10 cellular contexts compared by ENCODE assay signal in the genomic region with DNA sequence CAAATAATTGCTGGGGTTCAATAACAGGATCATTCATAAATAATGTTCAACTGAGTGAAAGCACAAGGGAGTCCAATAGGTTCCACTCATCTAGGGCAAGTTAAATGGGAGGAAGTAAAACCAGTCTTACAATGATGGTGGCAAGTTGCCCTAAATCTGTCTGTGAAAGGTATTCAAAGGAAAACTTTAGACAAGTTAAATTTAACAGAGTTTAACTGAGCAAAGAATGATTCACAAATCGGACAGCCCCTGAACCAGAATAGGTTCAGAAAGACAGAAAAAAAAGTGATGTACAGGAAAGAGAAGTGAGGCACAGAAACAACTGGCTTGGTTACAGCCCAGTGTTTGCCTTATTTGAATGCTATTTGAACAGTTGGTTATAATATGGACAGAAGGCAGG.
DNase-seq lines count a peak whose midpoint lies in the region; ATAC-seq and TF ChIP-seq lines count a peak whose summit lies in the region.
"Had no signal": no experiment of that assay in that cellular context is flagged by ENCODE, and none has a peak within 500 bp of the region (broad histone marks: within the 10 kb centered on the region; RNA-seq: fewer than 3 reads in every experiment).

No MANE protein-coding gene starts in this region.

- ATAC-seq in GM19395 (IDR thresholded peaks at IDR 0.05; ENCODE audit: unreplicated experiment) = peak; percentile 60
- peak; percentile 39 for ATAC-seq in HG02798 (IDR thresholded peaks at IDR 0.05; ENCODE audit: poor library complexity, unreplicated experiment)
- ATAC-seq in HG03558 (IDR thresholded peaks at IDR 0.05; ENCODE audit: extremely low read depth, unreplicated experiment) = peak; percentile 39
- ATAC-seq: mucosa of descending colon had no signal

- H3K4me3 Mint-ChIP-seq in osteocyte (ENCODE audit: unreplicated experiment) = no peak overlapping the region

- H3K4me1 Mint-ChIP-seq in osteocyte (ENCODE audit: unreplicated experiment) = peaks cover 52% of the 10 kb centered on the region

- no peaks in the 10 kb centered on the region for H3K27me3 Mint-ChIP-seq in osteocyte (ENCODE audit: unreplicated experiment)

- H3K9me3 Mint-ChIP-seq in osteocyte (ENCODE audit: unreplicated experiment) = peaks cover 7% of the 10 kb centered on the region

- H3K27ac Mint-ChIP-seq in osteocyte (ENCODE audit: unreplicated experiment) = peak overlapping the region; percentile 4

- no peak for DNase-seq in osteocyte (ENCODE audit: extremely low spot score, unreplicated experiment)
- no peak for DNase-seq in HuH-7 (ENCODE audit: low spot score)
- DNase-seq in activated CD4-positive, alpha-beta T cell treated with anti-CD3 and anti-CD28 coated beads, Interleukin-2, amount 50 U/mL, for 4 hours = no peak
- DNase-seq in C1 segment of cervical spinal cord (lab: John Stamatoyannopoulos, UW) = no peak
- DNase-seq: mucosa of descending colon, NCI-H1417, transverse colon had no signal

- peaks cover 3% of the 10 kb centered on the region for H3K36me3 Mint-ChIP-seq in osteocyte (ENCODE audit: unreplicated experiment)

- no peak for TF ChIP-seq CTCF in osteocyte (IDR thresholded peaks at IDR 0.05)
